12 cellular contexts compared by ENCODE assay signal in the genomic region with DNA sequence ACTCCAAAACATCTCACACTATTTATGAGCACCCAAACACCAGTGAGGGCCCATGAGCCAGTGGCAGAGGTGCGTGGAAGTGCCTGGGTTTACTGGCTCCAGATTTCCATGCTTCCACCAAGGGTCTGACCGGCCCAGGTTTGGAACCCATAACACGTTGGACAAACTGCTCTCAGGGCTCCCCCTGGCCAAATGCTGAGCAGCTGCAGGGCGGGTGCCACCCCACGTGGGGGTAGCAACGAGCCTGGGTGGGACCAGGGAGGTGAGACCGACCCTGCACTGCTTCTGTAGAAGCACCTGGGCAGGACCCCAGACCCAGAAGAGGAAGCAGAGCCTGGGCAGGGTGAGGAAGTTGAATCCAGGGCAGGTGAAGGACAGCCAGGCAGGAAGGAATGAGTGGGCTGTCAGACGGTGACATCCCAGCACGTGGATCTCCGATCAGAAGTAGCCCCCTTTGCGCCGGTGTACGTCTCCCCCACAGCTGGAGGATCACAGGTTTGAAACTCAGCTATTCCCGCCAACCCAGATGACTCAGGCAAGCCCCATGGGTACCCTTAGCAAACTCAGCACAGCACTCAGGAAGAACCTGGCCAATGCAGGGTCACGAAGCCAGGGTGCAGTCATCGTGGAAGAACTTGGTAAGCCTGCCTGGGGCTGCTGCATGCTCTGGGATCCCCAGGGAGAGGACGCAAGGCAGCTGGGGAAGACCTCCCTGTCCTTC.
DNase-seq lines count a peak whose midpoint lies in the region; ATAC-seq and TF ChIP-seq lines count a peak whose summit lies in the region.
"Had no signal": no experiment of that assay in that cellular context is flagged by ENCODE, and none has a peak within 500 bp of the region (broad histone marks: within the 10 kb centered on the region; RNA-seq: fewer than 3 reads in every experiment).

No MANE protein-coding gene starts in this region.

- DNase-seq in right cardiac atrium (no peak), cardiac septum (ENCODE audit: low spot score) (no peak), RPMI7951 (ENCODE audit: low read depth) (peak; percentile 87), fibroblast of the conjunctiva (ENCODE audit: low read depth) (peak; percentile 16), uterus (no peak), germinal center (ENCODE audit: low spot score) (no peak), mucosa of descending colon (no peak), HUDEP-2 (lab: John Stamatoyannopoulos, UW; ENCODE audit: unreplicated experiment in 76 of 76) (no peak)
- DNase-seq: cerebellar nuclear complex; hypothalamus; NCI-H526 treated with DMSO at 0.1 percent for 48 hours; stimulated activated naive CD8-positive, alpha-beta T cell treated with anti-CD3 and anti-CD28 coated beads, Interleukin-15, amount 100 ng/mL, for 72 hours had no signal

- H3K4me3 ChIP-seq in right cardiac atrium (ENCODE audit: low read length) (no peak overlapping the region), uterus (no peak overlapping the region), mucosa of descending colon (no peak overlapping the region)

- ATAC-seq in right cardiac atrium: no peak
- no peak for ATAC-seq in mucosa of descending colon

- H3K27me3 ChIP-seq in right cardiac atrium (ENCODE audit: control insufficient read depth, insufficient read depth) (no peaks in the 10 kb centered on the region), uterus (no peaks in the 10 kb centered on the region)

- TF ChIP-seq POLR2A in uterus (IDR thresholded peaks at IDR 0.05): no peak

- 69% methylated on average over 17 of the region's 17 CpGs for WGBS in right cardiac atrium

- H3K27ac ChIP-seq in right cardiac atrium (ENCODE audit: low read length) (peak overlapping the region; percentile 25), uterus (peak overlapping the region; percentile 82 to 84)

- TF ChIP-seq CTCF in uterus (IDR thresholded peaks at IDR 0.05) (no peak), mucosa of descending colon (IDR thresholded peaks at IDR 0.05) (no peak)

- intact Hi-C loops in right cardiac atrium (cut with DNase I): loop anchor here in 2 of 4 donors (5.0 kb wide), 1 partner anchor 38 kb away; no protein-coding TSS in a partner anchor
- intact Hi-C loops in cardiac septum (cut with DNase I): no loop called here
- intact Hi-C loops in uterus (cut with DNase I; ENCODE audit: low total_unique reads): no loop called here
- intact Hi-C loops in mucosa of descending colon (cut with DNase I, micrococcal nuclease): no loop called here

- H3K4me1 ChIP-seq in right cardiac atrium (ENCODE audit: control insufficient read depth, insufficient read depth, low read length) (peaks cover 43% of the 10 kb centered on the region), uterus (peaks cover 0 to 18% of the 10 kb centered on the region in 2 donors), mucosa of descending colon (ENCODE audit: low read depth) (no peaks in the 10 kb centered on the region)

- H3K9me3 ChIP-seq in right cardiac atrium (ENCODE audit: control insufficient read depth, low read length): no peaks in the 10 kb centered on the region
- H3K9me3 ChIP-seq in uterus: no peaks in the 10 kb centered on the region
- no peaks in the 10 kb centered on the region for H3K9me3 ChIP-seq in mucosa of descending colon

- H3K36me3 ChIP-seq in uterus (no peaks in the 10 kb centered on the region), mucosa of descending colon (ENCODE audit: low read depth) (no peaks in the 10 kb centered on the region)

Comparison
In these comparisons a context has a peak if more than half of its experiments do, and no peak if none do; other contexts are left out.
1. DNase-seq: peak in RPMI7951 (single experiment) and fibroblast of the conjunctiva (single experiment); none in right cardiac atrium (0 of 3), cardiac septum (single experiment), uterus (0 of 2), germinal center (single experiment), mucosa of descending colon (0 of 3) and HUDEP-2 (0 of 76).